Comparison of ENCODE assay signal across 39 cellular contexts in the genomic region with DNA sequence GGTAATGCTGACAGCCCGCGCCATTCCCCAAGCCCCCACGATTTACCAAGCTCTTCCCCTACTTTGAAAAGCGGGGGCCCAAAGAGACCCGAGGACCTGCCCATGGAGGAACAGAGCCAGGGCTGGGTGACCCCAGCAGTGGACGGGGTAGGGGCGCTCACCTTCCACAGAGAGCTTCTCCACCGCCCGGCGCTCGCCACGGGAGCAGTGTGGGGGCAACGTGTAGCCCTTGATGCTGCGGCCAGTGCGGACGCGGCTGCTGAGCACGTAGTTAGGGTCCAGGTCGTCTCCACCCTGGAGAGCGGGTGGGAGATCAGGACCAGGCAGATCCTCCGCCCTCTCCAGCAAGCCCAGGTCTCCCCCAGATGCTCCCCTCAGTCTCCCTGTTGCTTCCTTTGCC. TPM values are rescaled to one million over a fixed set of nuclear protein-coding genes. Genes with fewer than 3 reads are reported as not detected.
"Had no signal": no experiment of that assay in that cellular context is flagged by ENCODE, and none has a peak within 500 bp of the region (broad histone marks: within the 10 kb centered on the region; RNA-seq: fewer than 3 reads in every experiment).

No MANE protein-coding gene starts in this region.

- H3K36me3 ChIP-seq: WERI-Rb-1 had no signal

- H2AFZ ChIP-seq: PC-9 had no signal

- H3K9ac ChIP-seq: KMS-11 had no signal

- H3K36me3 Mint-ChIP-seq: activated CD8-positive, alpha-beta memory T cell treated with anti-CD3 and anti-CD28 coated beads, Interleukin-2, amount 10 ng/mL, durations not matched to agents 7 days and 5 days; activated naive CD4-positive, alpha-beta T cell treated with anti-CD3 and anti-CD28 coated beads, Interleukin-2, amount 10 ng/mL, durations not matched to agents 7 days and 5 days; activated naive CD8-positive, alpha-beta T cell; brain had no signal

- H3K4me3 Mint-ChIP-seq: activated CD4-positive, alpha-beta memory T cell treated with anti-CD3 and anti-CD28 coated beads, Interleukin-2, amount 10 ng/mL, durations not matched to agents 7 days and 5 days; activated CD8-positive, alpha-beta memory T cell treated with anti-CD3 and anti-CD28 coated beads, Interleukin-2, amount 10 ng/mL, durations not matched to agents 7 days and 5 days; activated naive CD4-positive, alpha-beta T cell treated with anti-CD3 and anti-CD28 coated beads, Interleukin-2, amount 10 ng/mL, durations not matched to agents 7 days and 5 days; activated naive CD8-positive, alpha-beta T cell; activated naive CD8-positive, alpha-beta T cell treated with anti-CD3 and anti-CD28 coated beads, Interleukin-2, amount 50 U/mL, for 24 hours; brain had no signal

- H3K4me1 Mint-ChIP-seq: activated CD4-positive, alpha-beta memory T cell treated with anti-CD3 and anti-CD28 coated beads, Interleukin-2, amount 10 ng/mL, durations not matched to agents 7 days and 5 days; activated CD8-positive, alpha-beta memory T cell treated with anti-CD3 and anti-CD28 coated beads, Interleukin-2, amount 10 ng/mL, durations not matched to agents 7 days and 5 days; activated naive CD4-positive, alpha-beta T cell treated with anti-CD3 and anti-CD28 coated beads, Interleukin-2, amount 10 ng/mL, durations not matched to agents 7 days and 5 days; activated naive CD8-positive, alpha-beta T cell treated with anti-CD3 and anti-CD28 coated beads, Interleukin-2, amount 50 U/mL, for 24 hours; brain had no signal

- H3K4me3 ChIP-seq: PC-9 had no signal

- FAIRE-seq: bronchial epithelial cell, RCC 7860 had no signal

- DNase-seq: activated CD4-positive, alpha-beta memory T cell treated with anti-CD3 and anti-CD28 coated beads, Interleukin-2, amount 10 ng/mL, durations not matched to agents 7 days and 5 days; activated CD4-positive, alpha-beta T cell treated with anti-CD3 and anti-CD28 coated beads for 1 hour; activated CD4-positive, alpha-beta T cell treated with anti-CD3 and anti-CD28 coated beads for 48 hours; activated CD4-positive, CD25-positive, alpha-beta regulatory T cell; activated CD8-positive, alpha-beta memory T cell treated with anti-CD3 and anti-CD28 coated beads for 24 hours; activated CD8-positive, alpha-beta memory T cell treated with anti-CD3 and anti-CD28 coated beads, Interleukin-2, amount 10 ng/mL, durations not matched to agents 7 days and 5 days; activated CD8-positive, alpha-beta memory T cell treated with anti-CD3 and anti-CD28 coated beads, Interleukin-2, amount 50 U/mL, for 48 hours; activated effector memory CD4-positive, alpha-beta T cell treated with Interleukin-2 at 50 U/mL for 16 hours; activated naive CD4-positive, alpha-beta T cell treated with anti-CD3 and anti-CD28 coated beads, Interleukin-2, amount 10 ng/mL, durations not matched to agents 7 days and 5 days; activated naive CD8-positive, alpha-beta T cell treated with anti-CD3 and anti-CD28 coated beads, Interleukin-2, amount 50 U/mL, for 24 hours; activated T-cell treated with anti-CD3 and anti-CD28 coated beads, Interleukin-2, amount 50 U/mL, for 48 hours; anterior cingulate cortex; MM.1S; MV-4-11; NCI-H1092; NCI-H1436 treated with DMSO at 0.1 percent for 48 hours; NCI-H187; NCI-H2029 treated with DMSO at 0.1 percent for 48 hours; NCI-H2107; NCI-H2171; NCI-H510A; NCI-H526; NCI-H748 treated with DMSO at 0.1 percent for 48 hours; NK-92 treated with Interleukin-12 subunit alpha and Interleukin-12 subunit beta, amount 100 ng/mL, for 24 hours; PC-9; SIG-M5; T1000; WERI-Rb-1 had no signal

- H3K4me2 ChIP-seq: KMS-11, PC-9 had no signal

- H3K27ac Mint-ChIP-seq: activated CD4-positive, alpha-beta memory T cell treated with anti-CD3 and anti-CD28 coated beads, Interleukin-2, amount 10 ng/mL, durations not matched to agents 7 days and 5 days; activated CD8-positive, alpha-beta memory T cell treated with anti-CD3 and anti-CD28 coated beads, Interleukin-2, amount 10 ng/mL, durations not matched to agents 7 days and 5 days; activated naive CD4-positive, alpha-beta T cell treated with anti-CD3 and anti-CD28 coated beads, Interleukin-2, amount 10 ng/mL, durations not matched to agents 7 days and 5 days; activated naive CD8-positive, alpha-beta T cell; activated naive CD8-positive, alpha-beta T cell treated with anti-CD3 and anti-CD28 coated beads, Interleukin-2, amount 50 U/mL, for 24 hours; brain had no signal

- ATAC-seq: activated CD8-positive, alpha-beta memory T cell treated with anti-CD3 and anti-CD28 coated beads, Interleukin-2, amount 10 ng/mL, durations not matched to agents 7 days and 5 days; activated naive CD8-positive, alpha-beta T cell treated with anti-CD3 and anti-CD28 coated beads, Interleukin-2, amount 50 U/mL, for 24 hours; Right ventricle myocardium inferior had no signal

- H3K27ac ChIP-seq: KMS-11, PC-9, RWPE1, WERI-Rb-1 had no signal

- H3K9me3 Mint-ChIP-seq: activated CD4-positive, alpha-beta memory T cell treated with anti-CD3 and anti-CD28 coated beads, Interleukin-2, amount 10 ng/mL, durations not matched to agents 7 days and 5 days; activated naive CD4-positive, alpha-beta T cell treated with anti-CD3 and anti-CD28 coated beads, Interleukin-2, amount 10 ng/mL, durations not matched to agents 7 days and 5 days; activated naive CD8-positive, alpha-beta T cell treated with anti-CD3 and anti-CD28 coated beads, Interleukin-2, amount 50 U/mL, for 24 hours; brain had no signal

RNA-seq across cellular contexts. Expression of gene CKM, which starts 7.4 kb away (rescaled TPM):
- total RNA-seq: activated CD4-positive, alpha-beta memory T cell treated with anti-CD3 and anti-CD28 coated beads, Interleukin-2, amount 10 ng/mL, durations not matched to agents 7 days and 5 days; activated CD8-positive, alpha-beta memory T cell treated with anti-CD3 and anti-CD28 coated beads, Interleukin-2, amount 10 ng/mL, durations not matched to agents 7 days and 5 days; LHCN-M2; PC-9; SK-MEL-5; T-helper 1 cell treated with Interleukin-12 subunit alpha and Interleukin-12 subunit beta and Interleukin-4 antibody, amounts not matched to agents 30 ng/mL and 1 ng/mL, for 36 hours; T-helper 2 cell treated with Interferon-gamma antibody and Interleukin-4, amounts not matched to agents 100 ng/mL and 5 ng/mL, for 36 hours had no signal

RNA-seq across cellular contexts. Expression of gene KLC3, which starts 25.2 kb away (rescaled TPM):
- total RNA-seq: activated CD4-positive, alpha-beta memory T cell treated with anti-CD3 and anti-CD28 coated beads, Interleukin-2, amount 10 ng/mL, durations not matched to agents 7 days and 5 days; activated CD8-positive, alpha-beta memory T cell treated with anti-CD3 and anti-CD28 coated beads, Interleukin-2, amount 10 ng/mL, durations not matched to agents 7 days and 5 days; LHCN-M2; Right ventricle myocardium inferior; T-helper 1 cell treated with Interleukin-12 subunit alpha and Interleukin-12 subunit beta and Interleukin-4 antibody, amounts not matched to agents 30 ng/mL and 1 ng/mL, for 36 hours; T-helper 2 cell treated with Interferon-gamma antibody and Interleukin-4, amounts not matched to agents 100 ng/mL and 5 ng/mL, for 36 hours had no signal
